In the genomic region with DNA sequence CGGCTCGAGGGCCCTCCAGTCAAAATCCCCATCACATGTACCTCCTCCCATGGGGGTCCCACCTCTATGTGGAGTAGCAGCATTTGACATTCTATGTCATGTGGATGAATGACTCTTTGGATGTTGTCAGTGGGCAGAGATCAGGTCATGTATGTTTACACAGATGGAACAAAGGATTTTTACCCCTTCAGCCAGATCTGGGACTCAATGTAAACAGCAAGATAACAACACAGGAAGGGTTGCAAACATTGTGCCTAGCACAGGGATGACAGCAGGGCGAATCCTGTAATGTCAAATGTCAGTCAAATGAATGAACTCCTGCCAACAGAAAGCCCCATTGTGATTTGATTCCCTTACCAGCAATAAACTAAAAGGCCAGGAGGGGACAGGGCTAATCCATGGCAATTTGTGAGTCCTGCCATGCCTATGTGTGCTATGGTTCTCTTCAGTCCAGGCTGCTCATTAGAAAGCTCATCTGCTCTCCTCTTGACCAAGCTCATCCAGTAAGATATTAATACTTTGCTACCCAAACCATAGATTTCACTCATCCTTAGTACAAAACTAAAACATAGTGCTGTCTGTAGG, we compare ENCODE assay signal across 16 cellular contexts.
DNase-seq lines count a peak whose midpoint lies in the region; ATAC-seq, FAIRE-seq and TF ChIP-seq lines count a peak whose summit lies in the region.
"Had no signal": no experiment of that assay in that cellular context is flagged by ENCODE, and none has a peak within 500 bp of the region (broad histone marks: within the 10 kb centered on the region; RNA-seq: fewer than 3 reads in every experiment).

No MANE protein-coding gene starts in this region.

- TF ChIP-seq POLR2A in HepG2 (IDR thresholded peaks at IDR 0.05; ENCODE audit: insufficient read depth in 1 of 2, low read depth in 2 of 2, low read length in 2 of 2): no peak

- H3K27ac ChIP-seq in OCI-LY3 (ENCODE audit: low read length): no peak overlapping the region
- no peak overlapping the region for H3K27ac ChIP-seq in HepG2 (ENCODE audit: extremely low read length, insufficient read depth, low read length)
- H3K27ac ChIP-seq: PC-9 had no signal

- no TSS peak for BruUV-seq in HepG2 (replicated peaks; lab: Mats Ljungman, UMichigan)

- H4K20me1 ChIP-seq in OCI-LY3 (ENCODE audit: insufficient read depth, low read length): no peaks in the 10 kb centered on the region
- H4K20me1 ChIP-seq in HepG2 (ENCODE audit: insufficient read depth, low read length): no peaks in the 10 kb centered on the region

- WGBS in HepG2 (ENCODE audit: low lambda C conversion rate): 0% methylated on average over 1 of the region's 3 CpGs

- no peak overlapping the region for H3K4me3 Mint-ChIP-seq in activated naive CD8-positive, alpha-beta T cell treated with anti-CD3 and anti-CD28 coated beads for 36 hours
- H3K4me3 Mint-ChIP-seq: activated CD4-positive, alpha-beta T cell treated with anti-CD3 and anti-CD28 coated beads, Interleukin-2, amount 10 ng/mL, durations not matched to agents 7 days and 5 days; activated T-cell treated with anti-CD3 and anti-CD28 coated beads, Interleukin-2, amount 50 U/mL, for 24 hours; CD14-positive monocyte; dendritic cell treated with granulocyte-macrophage colony-stimulating factor and Interleukin-4, amounts not matched to agents 40 ng/mL and 50 ng/mL, for 4 days; T-helper 1 cell treated with Interleukin-12 subunit alpha and Interleukin-12 subunit beta and Interleukin-4 antibody, amounts not matched to agents 30 μg/mL and 1 μg/mL, for 36 hours had no signal

- H3K79me2 ChIP-seq in OCI-LY3 (ENCODE audit: low read length) (no peaks in the 10 kb centered on the region), HepG2 (ENCODE audit: insufficient read depth, low read length) (no peaks in the 10 kb centered on the region)

- peaks cover 3% of the 10 kb centered on the region for H3K27me3 Mint-ChIP-seq in activated naive CD8-positive, alpha-beta T cell treated with anti-CD3 and anti-CD28 coated beads for 36 hours

- H3K9me3 Mint-ChIP-seq in activated naive CD8-positive, alpha-beta T cell treated with anti-CD3 and anti-CD28 coated beads for 36 hours: no peaks in the 10 kb centered on the region
- H3K9me3 Mint-ChIP-seq: activated CD4-positive, alpha-beta T cell treated with anti-CD3 and anti-CD28 coated beads, Interleukin-2, amount 10 ng/mL, durations not matched to agents 7 days and 5 days; activated T-cell treated with anti-CD3 and anti-CD28 coated beads, Interleukin-2, amount 50 U/mL, for 24 hours; dendritic cell treated with granulocyte-macrophage colony-stimulating factor and Interleukin-4, amounts not matched to agents 40 ng/mL and 50 ng/mL, for 4 days; T-helper 1 cell treated with Interleukin-12 subunit alpha and Interleukin-12 subunit beta and Interleukin-4 antibody, amounts not matched to agents 30 μg/mL and 1 μg/mL, for 36 hours had no signal

- H3K9me3 ChIP-seq in OCI-LY3 (ENCODE audit: insufficient read depth, low read length): no peaks in the 10 kb centered on the region
- H3K9me3 ChIP-seq in HepG2 (ENCODE audit: low read length): no peaks in the 10 kb centered on the region
- H3K9me3 ChIP-seq: HAP-1 had no signal

- no peaks in the 10 kb centered on the region for H3K36me3 Mint-ChIP-seq in activated naive CD8-positive, alpha-beta T cell treated with anti-CD3 and anti-CD28 coated beads for 36 hours
- H3K36me3 Mint-ChIP-seq: CD14-positive monocyte had no signal

- POLR2A ChIA-PET in HEK293T (lab: Yijun Ruan, JAX) (no interaction called here), HepG2 (lab: Yijun Ruan, JAX) (no interaction called here)

- TF ChIP-seq CTCF in OCI-LY3 (IDR thresholded peaks at IDR 0.05; ENCODE audit: low read depth, low read length) (peak; percentile 26), HepG2 (CRISPR knock-in tag; IDR thresholded peaks at IDR 0.05) (no peak)

- H3K27me3 ChIP-seq in OCI-LY3 (ENCODE audit: low read depth, low read length) (peaks cover 4% of the 10 kb centered on the region; the same call in 1 of the 2 replicates), HepG2 (ENCODE audit: control insufficient read depth in 1 of 2, insufficient read depth in 2 of 2, low read length in 2 of 2) (0 out of 5 replicates have a peak, but pooled peaks cover 0 to 5% of the 10 kb centered on the region in 2 experiments)

- FAIRE-seq in HepG2 (lab: Jason Lieb, UNC): no peak
- no peak for FAIRE-seq in frontal cortex (lab: Jason Lieb, UNC)

- TF ChIP-seq EP300 in HepG2 (IDR thresholded peaks at IDR 0.05; ENCODE audit: low read depth in 2 of 2, low read length in 2 of 2) (no peak), HepG2 (CRISPR knock-in tag; IDR thresholded peaks at IDR 0.05; ENCODE audit: borderline replicate concordance) (no peak)

- H3K9ac ChIP-seq in OCI-LY3 (ENCODE audit: low read length) (no peak overlapping the region), HepG2 (ENCODE audit: insufficient read depth, low read depth, low read length) (no peak overlapping the region)

- DNase-seq in COLO668 (lab: John Stamatoyannopoulos, UW; ENCODE audit: unreplicated experiment): peak; percentile 22
- peak; percentile 28 for DNase-seq in HEK293T (ENCODE audit: extremely low spot score)
- DNase-seq in HepG2 (ENCODE audit: low spot score): peak; percentile 4
- DNase-seq in activated naive CD8-positive, alpha-beta T cell treated with anti-CD3 and anti-CD28 coated beads for 36 hours: no peak
- DNase-seq in frontal cortex (ENCODE audit: low spot score in 2 of 2): no peak
- no peak for DNase-seq in HK-2 (ENCODE audit: unreplicated experiment)
- DNase-seq in dermis blood vessel endothelial cell: no peak
- DNase-seq: activated CD4-positive, alpha-beta T cell treated with anti-CD3 and anti-CD28 coated beads, Interleukin-2, amount 10 ng/mL, durations not matched to agents 7 days and 5 days; activated T-cell treated with anti-CD3 and anti-CD28 coated beads, Interleukin-2, amount 50 U/mL, for 24 hours; NCI-H1436 treated with DMSO at 0.1 percent for 48 hours; PC-9 had no signal

- ATAC-seq in HepG2: peak; percentile 56

- no peaks in the 10 kb centered on the region for H3K36me3 ChIP-seq in OCI-LY3 (replicated peaks; ENCODE audit: low read depth, low read length)
- H3K36me3 ChIP-seq in HepG2 (replicated peaks in 1 of 2; ENCODE audit: control insufficient read depth in 1 of 2, insufficient read depth in 2 of 2, low read length in 2 of 2): no peaks in the 10 kb centered on the region
- H3K36me3 ChIP-seq: HAP-1 had no signal

- H3K4me3 ChIP-seq in OCI-LY3 (ENCODE audit: low read length) (no peak overlapping the region), HepG2 (replicated peaks in 1 of 3; ENCODE audit: insufficient read depth in 1 of 3, low read depth in 2 of 3, low read length in 3 of 3) (no peak overlapping the region)
- H3K4me3 ChIP-seq: HAP-1, PC-9 had no signal

- no peak overlapping the region for H3K27ac Mint-ChIP-seq in activated naive CD8-positive, alpha-beta T cell treated with anti-CD3 and anti-CD28 coated beads for 36 hours
- H3K27ac Mint-ChIP-seq: activated CD4-positive, alpha-beta T cell treated with anti-CD3 and anti-CD28 coated beads, Interleukin-2, amount 10 ng/mL, durations not matched to agents 7 days and 5 days; activated T-cell treated with anti-CD3 and anti-CD28 coated beads, Interleukin-2, amount 50 U/mL, for 24 hours; CD14-positive monocyte; dendritic cell treated with granulocyte-macrophage colony-stimulating factor and Interleukin-4, amounts not matched to agents 40 ng/mL and 50 ng/mL, for 4 days; T-helper 1 cell treated with Interleukin-12 subunit alpha and Interleukin-12 subunit beta and Interleukin-4 antibody, amounts not matched to agents 30 μg/mL and 1 μg/mL, for 36 hours had no signal

- TF ChIP-seq RAD21 in HepG2 (CRISPR knock-in tag; IDR thresholded peaks at IDR 0.05): no peak

- intact Hi-C loops in HepG2 (cut with micrococcal nuclease; ENCODE audit: unreplicated experiment): no loop called here

- CTCF ChIA-PET in HEK293T (lab: Yijun Ruan, JAX): no interaction called here
- CTCF ChIA-PET in HepG2 (lab: Yijun Ruan, JAX; ENCODE audit: low intra/inter-chr PET ratio, low total read pairs): no interaction called here

- no peaks in the 10 kb centered on the region for H3K4me1 Mint-ChIP-seq in activated naive CD8-positive, alpha-beta T cell treated with anti-CD3 and anti-CD28 coated beads for 36 hours
- H3K4me1 Mint-ChIP-seq: activated CD4-positive, alpha-beta T cell treated with anti-CD3 and anti-CD28 coated beads, Interleukin-2, amount 10 ng/mL, durations not matched to agents 7 days and 5 days; CD14-positive monocyte had no signal

- no peaks in the 10 kb centered on the region for H3K4me1 ChIP-seq in OCI-LY3 (ENCODE audit: low read length)
- peaks cover 14% of the 10 kb centered on the region for H3K4me1 ChIP-seq in HepG2 (ENCODE audit: insufficient read depth, low read length)
- H3K4me1 ChIP-seq: HAP-1 had no signal

- in situ Hi-C loops in HepG2 (cut with HindIII; ENCODE audit: extremely low pct_ligation_motif_present, low pct_unique_long_range_greater_than_20kb): no loop called here

- H2AFZ ChIP-seq in OCI-LY3 (ENCODE audit: low read depth, low read length) (no peak overlapping the region), HepG2 (ENCODE audit: low read length) (no peak overlapping the region)
- H2AFZ ChIP-seq: PC-9 had no signal

- H3K4me2 ChIP-seq in OCI-LY3 (ENCODE audit: low read length) (no peak overlapping the region), HepG2 (ENCODE audit: low read depth, low read length) (no peak overlapping the region)
- H3K4me2 ChIP-seq: PC-9 had no signal

TF ChIP-seq in HEK293T, 16 proteins besides CTCF, POLR2A, EP300 and RAD21 (continues in another document):
- TF ChIP-seq L3MBTL2 (conservative IDR thresholded peaks at IDR 0.05): no peak
- TF ChIP-seq FOXM1 (IDR thresholded peaks at IDR 0.05; ENCODE audit: borderline replicate concordance): no peak
- TF ChIP-seq SP1 (IDR thresholded peaks at IDR 0.05): no peak
- no peak for TF ChIP-seq ARNT (IDR thresholded peaks at IDR 0.05)
- TF ChIP-seq BHLHE40 (IDR thresholded peaks at IDR 0.05; ENCODE audit: borderline replicate concordance): no peak

TF ChIP-seq in HepG2, 621 proteins besides CTCF, POLR2A, EP300 and RAD21 (continues in another document):
- no peak for TF ChIP-seq NKX3-1 (CRISPR knock-in tag; IDR thresholded peaks at IDR 0.05)
- no peak for TF ChIP-seq FOXP1 (IDR thresholded peaks at IDR 0.05)
- peak; percentile 56; the same call in 1 of the 2 replicates for TF ChIP-seq FOXP1 (CRISPR knock-in tag; IDR thresholded peaks at IDR 0.05)

Comparison
In these comparisons a context has a peak if more than half of its experiments do, and no peak if none do; other contexts are left out.
1. DNase-seq: peak in COLO668 (single experiment), HEK293T (single experiment) and HepG2 (single experiment); none in activated naive CD8-positive, alpha-beta T cell treated with anti-CD3 and anti-CD28 coated beads for 36 hours (single experiment), frontal cortex (0 of 2), HK-2 (single experiment) and dermis blood vessel endothelial cell (single experiment).